8 cellular contexts compared by ENCODE assay signal in the genomic region with DNA sequence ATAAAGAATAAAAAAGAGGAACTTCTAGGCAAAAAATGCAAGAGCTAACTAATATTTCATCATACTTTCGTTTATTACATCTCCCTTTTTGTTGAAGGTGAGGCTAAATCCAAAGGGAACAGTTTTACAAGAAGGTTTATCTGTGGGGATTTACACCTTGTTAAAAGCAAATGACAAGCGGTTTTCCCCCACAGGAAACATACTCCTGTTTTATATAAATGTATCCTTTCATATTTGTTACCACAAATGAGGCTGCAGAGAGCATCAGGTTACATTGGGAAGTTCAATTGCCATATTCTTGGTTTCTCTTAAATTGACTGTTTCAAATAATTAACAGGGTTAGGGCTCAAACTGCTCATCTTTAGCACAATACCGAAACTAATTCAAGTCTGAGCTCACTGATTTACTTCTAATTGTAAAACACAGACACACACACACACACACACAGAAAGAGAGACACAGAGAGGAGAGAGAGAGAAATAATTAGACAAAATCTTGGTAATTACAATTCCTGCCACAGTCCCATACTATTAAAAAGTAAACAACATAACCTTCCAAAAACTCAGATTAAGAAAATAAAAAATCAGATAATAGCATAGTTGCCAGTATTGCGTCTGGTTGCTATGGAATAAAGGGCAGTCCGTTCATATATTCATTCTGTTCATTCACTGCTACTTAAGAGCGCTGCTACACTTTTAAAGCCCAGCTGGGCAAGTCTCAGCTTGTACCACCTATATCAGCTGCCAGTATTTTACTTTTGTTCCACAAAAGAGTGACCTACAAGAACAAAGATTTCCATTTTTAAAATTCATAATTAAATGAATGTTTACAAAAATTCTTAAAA. TPM values are rescaled to one million over a fixed set of nuclear protein-coding genes. Genes with fewer than 3 reads are reported as not detected.
A peak's percentile ranks its signal among the peaks of the same experiment; 100 is the strongest.
DNase-seq lines count a peak whose midpoint lies in the region; ATAC-seq and TF ChIP-seq lines count a peak whose summit lies in the region.

No MANE protein-coding gene starts in this region.

- peak; percentile 85 for DNase-seq in DMS153 treated with DMSO at 0.1 percent for 48 hours (lab: John Stamatoyannopoulos, UW; ENCODE audit: unreplicated experiment)
- peak; percentile 83 for DNase-seq in NCI-H1436 treated with DMSO at 0.1 percent for 48 hours (lab: John Stamatoyannopoulos, UW)
- no peak for DNase-seq in activated T-helper 2 cell treated with anti-CD3 and anti-CD28 coated beads, Interferon-gamma antibody, Interleukin-2, Interleukin-4, amounts not matched to agents 10 μg/mL and 5 μg/mL and 100 μg/mL, durations not matched to agents 14 hours and 24 hours and 36 hours (ENCODE audit: low spot score)
- DNase-seq in natural killer cell: no peak
- no peak for DNase-seq in stimulated activated CD4-positive, alpha-beta T cell treated with anti-CD3 and anti-CD28 coated beads, Interleukin-4, amount 100 ng/mL, for 1 hour
- DNase-seq in left lung: no peak
- no peak for DNase-seq in activated effector memory CD4-positive, alpha-beta T cell treated with anti-CD3 and anti-CD28 coated beads, Interleukin-2, amount 50 U/mL, for 16 hours

- no peaks in the 10 kb centered on the region for H3K27me3 ChIP-seq in left lung

- no peak for TF ChIP-seq CTCF in natural killer cell (IDR thresholded peaks at IDR 0.05)
- no peak for TF ChIP-seq CTCF in left lung (IDR thresholded peaks at IDR 0.05)

- peaks cover 0 to 41% of the 10 kb centered on the region in 2 donors for H3K4me1 ChIP-seq in left lung

- no peaks in the 10 kb centered on the region for H3K9me3 ChIP-seq in left lung

- no peak overlapping the region for H3K27ac Mint-ChIP-seq in activated T-helper 2 cell treated with anti-CD3 and anti-CD28 coated beads, Interferon-gamma antibody, Interleukin-2, Interleukin-4, amounts not matched to agents 10 μg/mL and 5 μg/mL and 100 μg/mL, durations not matched to agents 14 hours and 24 hours and 36 hours
- H3K27ac Mint-ChIP-seq in natural killer cell: peak overlapping the region; percentile 4 to 51

- peak overlapping the region in 1 of 2 donors; percentile 14 for H3K4me3 ChIP-seq in left lung

- H3K4me1 Mint-ChIP-seq in activated T-helper 2 cell treated with anti-CD3 and anti-CD28 coated beads, Interferon-gamma antibody, Interleukin-2, Interleukin-4, amounts not matched to agents 10 μg/mL and 5 μg/mL and 100 μg/mL, durations not matched to agents 14 hours and 24 hours and 36 hours (ENCODE audit: low read depth): peaks cover 28% of the 10 kb centered on the region
- peaks cover 26 to 32% of the 10 kb centered on the region in 2 donors for H3K4me1 Mint-ChIP-seq in natural killer cell

- ATAC-seq in GM21825 (IDR thresholded peaks at IDR 0.05; ENCODE audit: unreplicated experiment) (peak; percentile 31), natural killer cell (no peak), left lung (no peak)

- no peaks in the 10 kb centered on the region for H3K27me3 Mint-ChIP-seq in activated T-helper 2 cell treated with anti-CD3 and anti-CD28 coated beads, Interferon-gamma antibody, Interleukin-2, Interleukin-4, amounts not matched to agents 10 μg/mL and 5 μg/mL and 100 μg/mL, durations not matched to agents 14 hours and 24 hours and 36 hours (ENCODE audit: low read depth)
- H3K27me3 Mint-ChIP-seq in natural killer cell (ENCODE audit: low read depth in 2 of 2): no peaks in the 10 kb centered on the region

- H3K9me3 Mint-ChIP-seq in activated T-helper 2 cell treated with anti-CD3 and anti-CD28 coated beads, Interferon-gamma antibody, Interleukin-2, Interleukin-4, amounts not matched to agents 10 μg/mL and 5 μg/mL and 100 μg/mL, durations not matched to agents 14 hours and 24 hours and 36 hours: no peaks in the 10 kb centered on the region
- no peaks in the 10 kb centered on the region for H3K9me3 Mint-ChIP-seq in natural killer cell

- H3K4me3 Mint-ChIP-seq in activated T-helper 2 cell treated with anti-CD3 and anti-CD28 coated beads, Interferon-gamma antibody, Interleukin-2, Interleukin-4, amounts not matched to agents 10 μg/mL and 5 μg/mL and 100 μg/mL, durations not matched to agents 14 hours and 24 hours and 36 hours (ENCODE audit: low read depth): peak overlapping the region; percentile 41
- peak overlapping the region; percentile 3 for H3K4me3 Mint-ChIP-seq in natural killer cell

- peak overlapping the region in 1 of 2 donors; percentile 87 for H3K27ac ChIP-seq in left lung

- intact Hi-C loops in activated T-helper 2 cell treated with anti-CD3 and anti-CD28 coated beads, Interferon-gamma antibody, Interleukin-2, Interleukin-4, amounts not matched to agents 10 μg/mL and 5 μg/mL and 100 μg/mL, durations not matched to agents 14 hours and 24 hours and 36 hours (cut with micrococcal nuclease): loop anchor here (5.0 kb wide), 1 partner anchor 36 kb away; no protein-coding TSS in a partner anchor
- intact Hi-C loops in natural killer cell (cut with micrococcal nuclease): no loop called here
- intact Hi-C loops in left lung (cut with DNase I): no loop called here

- no peaks in the 10 kb centered on the region for H3K36me3 ChIP-seq in left lung

- peaks cover 10% of the 10 kb centered on the region for H3K36me3 Mint-ChIP-seq in activated T-helper 2 cell treated with anti-CD3 and anti-CD28 coated beads, Interferon-gamma antibody, Interleukin-2, Interleukin-4, amounts not matched to agents 10 μg/mL and 5 μg/mL and 100 μg/mL, durations not matched to agents 14 hours and 24 hours and 36 hours (ENCODE audit: low read depth)
- no peaks in the 10 kb centered on the region for H3K36me3 Mint-ChIP-seq in natural killer cell

RNA-seq across cellular contexts. Expression of a gene that starts 17.0 kb away (rescaled TPM):
- 11.3 and 11.9 TPM in 2 replicates for total RNA-seq in activated T-helper 2 cell treated with anti-CD3 and anti-CD28 coated beads, Interferon-gamma antibody, Interleukin-2, Interleukin-4, amounts not matched to agents 10 μg/mL and 5 μg/mL and 100 μg/mL, durations not matched to agents 14 hours and 24 hours and 36 hours
- total RNA-seq in natural killer cell (10 to 100 TPM; 24.0 to 30.6 (median 30.0) TPM), left lung (10 to 100 TPM; 10.5 to 14.8 TPM)

Comparison
In these comparisons a context has a peak if more than half of its experiments do, and no peak if none do; other contexts are left out.
1. DNase-seq: peak in DMS153 treated with DMSO at 0.1 percent for 48 hours (single experiment) and NCI-H1436 treated with DMSO at 0.1 percent for 48 hours (single experiment); none in activated T-helper 2 cell treated with anti-CD3 and anti-CD28 coated beads, Interferon-gamma antibody, Interleukin-2, Interleukin-4, amounts not matched to agents 10 μg/mL and 5 μg/mL and 100 μg/mL, durations not matched to agents 14 hours and 24 hours and 36 hours (single experiment), natural killer cell (single experiment), stimulated activated CD4-positive, alpha-beta T cell treated with anti-CD3 and anti-CD28 coated beads, Interleukin-4, amount 100 ng/mL, for 1 hour (single experiment), left lung (0 of 2) and activated effector memory CD4-positive, alpha-beta T cell treated with anti-CD3 and anti-CD28 coated beads, Interleukin-2, amount 50 U/mL, for 16 hours (single experiment).